ENCODE assay signal across 8 cellular contexts in the genomic region with DNA sequence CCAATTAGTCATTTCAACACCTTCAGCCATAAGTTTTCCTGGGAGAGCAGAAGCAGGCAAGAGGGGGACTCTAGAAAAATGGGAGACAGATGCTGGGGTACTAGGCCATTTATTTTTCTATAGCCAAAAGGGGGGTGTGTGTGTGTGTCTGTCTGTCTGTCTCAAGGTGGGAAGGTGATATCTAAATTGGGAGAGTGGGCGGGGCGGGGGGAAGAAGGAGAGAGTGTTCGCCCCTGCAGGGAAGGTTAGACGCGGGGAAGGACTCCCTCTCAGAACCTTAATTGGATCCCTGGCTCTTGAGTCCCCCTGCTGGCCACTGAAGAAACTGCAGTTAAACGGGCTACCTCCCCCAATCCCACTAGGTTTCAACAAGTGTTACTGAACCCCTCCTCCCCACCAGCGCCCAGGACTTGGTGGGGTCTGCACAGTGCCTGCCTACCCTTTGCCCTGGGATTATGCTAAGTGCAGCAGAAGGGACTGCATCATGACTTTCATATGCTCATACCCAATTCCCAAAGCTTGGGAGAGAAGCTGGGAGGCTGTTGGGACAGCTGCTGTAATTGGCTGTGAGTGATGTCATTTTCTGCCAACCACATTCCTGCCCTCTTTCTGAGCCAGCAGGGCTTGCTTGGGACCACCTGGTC. TPM values are rescaled to one million over a fixed set of nuclear protein-coding genes. Genes with fewer than 3 reads are reported as not detected.
A peak's percentile ranks its signal among the peaks of the same experiment; 100 is the strongest.
DNase-seq lines count a peak whose midpoint lies in the region; ATAC-seq, FAIRE-seq and TF ChIP-seq lines count a peak whose summit lies in the region.

No MANE protein-coding gene starts in this region.

- no TSS peak for BruUV-seq in MCF 10A (replicated peaks; lab: Mats Ljungman, UMichigan)

- CTCF ChIA-PET in MCF 10A (lab: Yijun Ruan, JAX), result interaction anchor here (0.6 to 12.2 kb wide), 24 partner anchors 8 to 722 kb away, joined by 3 to 139 read pairs (median 4); no protein-coding TSS in a partner anchor

- dilution Hi-C loops in keratinocyte (cut with MboI; ENCODE audit: extremely low pct_ligation_motif_present, low sequenced_read_pairs), result no loop called here

- no peaks in the 10 kb centered on the region for H3K27me3 ChIP-seq in WERI-Rb-1 (ENCODE audit: insufficient read depth, low read depth, severe bottlenecking)
- no peaks in the 10 kb centered on the region for H3K27me3 ChIP-seq in keratinocyte (ENCODE audit: control insufficient read depth, extremely low read depth, insufficient read depth, low read length)

- H3K27ac ChIP-seq in WERI-Rb-1, result no peak overlapping the region
- no peak overlapping the region for H3K27ac ChIP-seq in keratinocyte (ENCODE audit: control insufficient read depth, insufficient read depth, low read length)

- no peaks in the 10 kb centered on the region for H3K9me3 Mint-ChIP-seq in MCF 10A (ENCODE audit: unreplicated experiment)

- no peak overlapping the region for H3K4me2 ChIP-seq in keratinocyte (ENCODE audit: control insufficient read depth, extremely low read depth, insufficient read depth, low read depth, low read length)

- H3K36me3 ChIP-seq in WERI-Rb-1 (peaks cover 86% of the 10 kb centered on the region), keratinocyte (ENCODE audit: control insufficient read depth in 2 of 2, extremely low read depth in 1 of 2, insufficient read depth in 2 of 2, low read length in 2 of 2) (peaks cover 11 to 20% of the 10 kb centered on the region in 2 experiments)

- H3K79me2 ChIP-seq in keratinocyte (ENCODE audit: control insufficient read depth, insufficient read depth, low read length), result no peaks in the 10 kb centered on the region

- H3K4me3 ChIP-seq in WERI-Rb-1 (ENCODE audit: low read depth, low read length), result no peak overlapping the region
- H3K4me3 ChIP-seq in keratinocyte (ENCODE audit: control insufficient read depth in 2 of 3, extremely low read depth in 1 of 3, insufficient read depth in 2 of 3, low read depth in 1 of 3, low read length in 3 of 3), result no peak overlapping the region

- H3K9me1 ChIP-seq in keratinocyte (ENCODE audit: control insufficient read depth, extremely low read depth, insufficient read depth, low read length), result no peaks in the 10 kb centered on the region

- H2AFZ ChIP-seq in keratinocyte (ENCODE audit: control insufficient read depth, low read length), result no peak overlapping the region

- TF ChIP-seq CTCF in WERI-Rb-1 (IDR thresholded peaks at IDR 0.05; ENCODE audit: low read depth, low read length), result peak; percentile 97
- peak; percentile 94 for TF ChIP-seq CTCF in MCF 10A (IDR thresholded peaks at IDR 0.05; ENCODE audit: unreplicated experiment)
- TF ChIP-seq CTCF in keratinocyte (optimal IDR thresholded peaks at IDR 0.05 in 1 of 3, IDR thresholded peaks at IDR 0.05 in 1 of 3, conservative IDR thresholded peaks at IDR 0.05 in 1 of 3; ENCODE audit: extremely low read depth in 1 of 3, insufficient read depth in 2 of 3, low read length in 3 of 3), result peak; percentile 87 to 91 (median 91)

- H3K27me3 Mint-ChIP-seq in MCF 10A (ENCODE audit: insufficient read depth, unreplicated experiment), result no peaks in the 10 kb centered on the region

- FAIRE-seq in keratinocyte (lab: Jason Lieb, UNC), result peak; percentile 56

- no peaks in the 10 kb centered on the region for H3K4me1 ChIP-seq in keratinocyte (ENCODE audit: control insufficient read depth, extremely low read depth, insufficient read depth, low read length)

- H4K20me1 ChIP-seq in keratinocyte (ENCODE audit: control insufficient read depth, extremely low read depth, insufficient read depth, low read length), result peaks cover 5% of the 10 kb centered on the region

- H3K4me3 Mint-ChIP-seq in MCF 10A (ENCODE audit: unreplicated experiment), result no peak overlapping the region

- ATAC-seq in GM18909 (IDR thresholded peaks at IDR 0.05; ENCODE audit: poor library complexity, unreplicated experiment), result no peak

- no peak overlapping the region for H3K27ac Mint-ChIP-seq in MCF 10A (ENCODE audit: low read depth, unreplicated experiment)

- H3K36me3 Mint-ChIP-seq in MCF 10A (ENCODE audit: insufficient read depth, unreplicated experiment), result peaks cover 18% of the 10 kb centered on the region

- H3K4me1 Mint-ChIP-seq in MCF 10A (ENCODE audit: insufficient read depth, unreplicated experiment), result no peaks in the 10 kb centered on the region

- DNase-seq in NCI-H2107 treated with DMSO at 0.1 percent for 48 hours (lab: John Stamatoyannopoulos, UW; ENCODE audit: unreplicated experiment) (peak; percentile 33), NCI-H2107 (lab: John Stamatoyannopoulos, UW) (no peak), NCI-H2029 treated with DMSO at 0.1 percent for 48 hours (lab: John Stamatoyannopoulos, UW) (peak; percentile 61), WERI-Rb-1 (peak; percentile 89), MCF 10A (ENCODE audit: unreplicated experiment) (peak; percentile 76), keratinocyte (ENCODE audit: low read depth, low spot score) (no peak)
- peak; percentile 76 for DNase-seq in stimulated activated CD4-positive, alpha-beta T cell treated with anti-CD3 and anti-CD28 coated beads, Interleukin-1b, Interleukin-23, amount 100 ng/mL, for 48 hours

- intact Hi-C loops in MCF 10A (cut with micrococcal nuclease), result loop anchor here (1.0 to 5.0 kb wide), 4 partner anchors 45 to 223 kb away; partner anchors contain the start of gene FOXP4

- no peak overlapping the region for H3K9ac ChIP-seq in keratinocyte (ENCODE audit: control insufficient read depth, extremely low read depth, insufficient read depth, low read length)

- no peaks in the 10 kb centered on the region for H3K9me3 ChIP-seq in WERI-Rb-1 (ENCODE audit: severe bottlenecking)
- H3K9me3 ChIP-seq in keratinocyte (ENCODE audit: control insufficient read depth, low read depth, low read length), result no peaks in the 10 kb centered on the region

- POLR2A ChIA-PET in MCF 10A (lab: Yijun Ruan, JAX), result interaction anchor here (0.7 kb wide), 1 partner anchor 397 kb away, joined by 3 read pairs; no protein-coding TSS in a partner anchor

RNA-seq across cellular contexts. Expression of gene FOXP4, which starts 45.8 kb away (rescaled TPM):
- total RNA-seq in MCF 10A (2022), result 16.5 and 18.4 TPM in 2 replicates
- polyA plus RNA-seq in keratinocyte, result 0.93 to 4.3 TPM (median 1.1 TPM) in 3 replicates
- polyA plus RNA-seq in keratinocyte (2011; ENCODE audit: low read depth), result 1.7 TPM
- 2.0 and 5.2 TPM in 2 replicates for polyA plus RNA-seq in keratinocyte (2011; cell fraction: cytosol; rRNA removed)
- polyA plus RNA-seq in keratinocyte (2011; cell fraction: nucleus; rRNA removed), result 5.1 and 7.1 TPM in 2 replicates
- 6.1 and 13.3 TPM in 2 replicates for polyA plus RNA-seq in keratinocyte (2012; ENCODE audit: low replicate concordance)
- polyA minus RNA-seq in keratinocyte, result 1.9 to 12.7 TPM (median 2.2 TPM) in 3 replicates
- polyA minus RNA-seq in keratinocyte (2011; cell fraction: cytosol; rRNA and poly(A)+ RNA removed), result 13.4 TPM
- polyA minus RNA-seq in keratinocyte (2011; cell fraction: nucleus; rRNA and poly(A)+ RNA removed), result 4.2 and 4.9 TPM in 2 replicates

RNA-seq across cellular contexts. Expression of gene MDFI, which starts 46.3 kb away (rescaled TPM):
- 39.1 and 59.1 TPM in 2 replicates for total RNA-seq in MCF 10A (2022)
- polyA plus RNA-seq in keratinocyte, result 60.1 to 104 TPM (median 76.2 TPM) in 3 replicates
- 11.8 TPM for polyA plus RNA-seq in keratinocyte (2011; ENCODE audit: low read depth)
- 51.0 and 110 TPM in 2 replicates for polyA plus RNA-seq in keratinocyte (2011; cell fraction: cytosol; rRNA removed)
- 108 and 157 TPM in 2 replicates for polyA plus RNA-seq in keratinocyte (2011; cell fraction: nucleus; rRNA removed)
- polyA plus RNA-seq in keratinocyte (2012; ENCODE audit: low replicate concordance), result 37.2 and 90.1 TPM in 2 replicates
- polyA minus RNA-seq in keratinocyte, result 32.9 to 60.9 TPM (median 37.5 TPM) in 3 replicates
- polyA minus RNA-seq in keratinocyte (2011; cell fraction: cytosol; rRNA and poly(A)+ RNA removed), result 109 TPM
- polyA minus RNA-seq in keratinocyte (2011; cell fraction: nucleus; rRNA and poly(A)+ RNA removed), result 32.3 and 41.4 TPM in 2 replicates

Comparison
In these comparisons a context has a peak if more than half of its experiments do, and no peak if none do; other contexts are left out.
1. DNase-seq: peak in NCI-H2107 treated with DMSO at 0.1 percent for 48 hours (single experiment), NCI-H2029 treated with DMSO at 0.1 percent for 48 hours (single experiment), WERI-Rb-1 (single experiment), MCF 10A (single experiment) and stimulated activated CD4-positive, alpha-beta T cell treated with anti-CD3 and anti-CD28 coated beads, Interleukin-1b, Interleukin-23, amount 100 ng/mL, for 48 hours (single experiment); none in NCI-H2107 (single experiment) and keratinocyte (single experiment).
2. Peak in every context shown above with its lines, with median percentiles within 50 percentile points of each other: CTCF ChIP-seq.